Comparison of ENCODE assay signal across 18 cellular contexts in genomic region chr13:110271313-110271712, GRCh38. TPM values are rescaled to one million over a fixed set of nuclear protein-coding genes. Genes with fewer than 3 reads are reported as not detected.
"Had no signal": no experiment of that assay in that cellular context is flagged by ENCODE, and none has a peak within 500 bp of the region (broad histone marks: within the 10 kb centered on the region; RNA-seq: fewer than 3 reads in every experiment).

No MANE protein-coding gene starts in this region.

- H3K4me3 Mint-ChIP-seq: activated CD8-positive, alpha-beta T cell treated with anti-CD3 and anti-CD28 coated beads for 36 hours; activated naive CD4-positive, alpha-beta T cell treated with anti-CD3 and anti-CD28 coated beads for 36 hours; activated T-cell treated with anti-CD3 and anti-CD28 coated beads, Interleukin-2, amount 50 U/mL, for 4 hours; effector memory CD8-positive, alpha-beta T cell; naive B cell; neural crest cell; T-helper 2 cell treated with Interferon-gamma antibody and Interleukin-4, amounts not matched to agents 5 μg/mL and 100 μg/mL, for 36 hours; type B pancreatic cell had no signal

- H3K4me3 ChIP-seq: mucosa of descending colon, suprapubic skin had no signal

- DNase-seq: activated CD4-positive, alpha-beta T cell treated with anti-CD3 and anti-CD28 coated beads for 48 hours; activated CD8-positive, alpha-beta T cell treated with anti-CD3 and anti-CD28 coated beads for 36 hours; activated naive CD4-positive, alpha-beta T cell treated with anti-CD3 and anti-CD28 coated beads for 36 hours; activated T-cell treated with anti-CD3 and anti-CD28 coated beads, Interleukin-2, amount 50 U/mL, for 4 hours; aorta; dermis blood vessel endothelial cell; effector memory CD8-positive, alpha-beta T cell; foreskin fibroblast; hippocampal formation; mucosa of descending colon; naive B cell; SHP77 treated with DMSO at 0.1 percent for 48 hours; SK-N-SH; stimulated activated naive CD8-positive, alpha-beta T cell treated with anti-CD3 and anti-CD28 coated beads, Interleukin-15, Interleukin-2, amounts not matched to agents 100 U/mL and 50 U/mL, for 24 hours had no signal

- H3K9me3 ChIP-seq: mucosa of descending colon, SK-N-SH, suprapubic skin had no signal

- H3K36me3 ChIP-seq: suprapubic skin had no signal

- H3K36me3 Mint-ChIP-seq: naive B cell had no signal

- H3K9me3 Mint-ChIP-seq: activated CD8-positive, alpha-beta T cell treated with anti-CD3 and anti-CD28 coated beads for 36 hours; activated naive CD4-positive, alpha-beta T cell treated with anti-CD3 and anti-CD28 coated beads for 36 hours; activated T-cell treated with anti-CD3 and anti-CD28 coated beads, Interleukin-2, amount 50 U/mL, for 4 hours; effector memory CD8-positive, alpha-beta T cell; naive B cell; neural crest cell; T-helper 2 cell treated with Interferon-gamma antibody and Interleukin-4, amounts not matched to agents 5 μg/mL and 100 μg/mL, for 36 hours; type B pancreatic cell had no signal

- H3K9ac ChIP-seq: SK-N-SH had no signal

- H3K27ac Mint-ChIP-seq: activated CD8-positive, alpha-beta T cell treated with anti-CD3 and anti-CD28 coated beads for 36 hours; activated naive CD4-positive, alpha-beta T cell treated with anti-CD3 and anti-CD28 coated beads for 36 hours; effector memory CD8-positive, alpha-beta T cell; T-helper 2 cell treated with Interferon-gamma antibody and Interleukin-4, amounts not matched to agents 5 μg/mL and 100 μg/mL, for 36 hours; type B pancreatic cell had no signal

- H3K4me1 Mint-ChIP-seq: naive B cell had no signal

- H3K27ac ChIP-seq: suprapubic skin had no signal

RNA-seq across cellular contexts. Expression of gene COL4A1, which starts 35.6 kb away (rescaled TPM):
- total RNA-seq: activated CD8-positive, alpha-beta T cell treated with anti-CD3 and anti-CD28 coated beads for 36 hours had no signal

RNA-seq across cellular contexts. Expression of gene COL4A2, which starts 35.8 kb away (rescaled TPM):
- total RNA-seq: activated CD8-positive, alpha-beta T cell treated with anti-CD3 and anti-CD28 coated beads for 36 hours; activated naive CD4-positive, alpha-beta T cell treated with anti-CD3 and anti-CD28 coated beads for 36 hours had no signal
